In genomic region chr17:48558731-48559608, GRCh38 we compare ENCODE assay signal across 26 cellular contexts. TPM values are rescaled to one million over a fixed set of nuclear protein-coding genes. Genes with fewer than 3 reads are reported as not detected.
DNase-seq lines count a peak whose midpoint lies in the region; ATAC-seq and TF ChIP-seq lines count a peak whose summit lies in the region.
"Had no signal": no experiment of that assay in that cellular context is flagged by ENCODE, and none has a peak within 500 bp of the region (broad histone marks: within the 10 kb centered on the region; RNA-seq: fewer than 3 reads in every experiment).

No MANE protein-coding gene starts in this region.

- H3K9me3 ChIP-seq in AG04450 (ENCODE audit: control insufficient read depth, insufficient read depth, low read length) (no peaks in the 10 kb centered on the region; the same call in 1 of the 2 replicates), adipocyte (ENCODE audit: control insufficient read depth, low read length) (no peaks in the 10 kb centered on the region)
- H3K9me3 ChIP-seq: BLaER1 had no signal

- H3K27me3 Mint-ChIP-seq in nephron progenitor cell (ENCODE audit: low read depth, poor library complexity) (peaks cover 4% of the 10 kb centered on the region), T-cell (peaks cover 20 to 26% of the 10 kb centered on the region in 2 donors)
- H3K27me3 Mint-ChIP-seq: effector memory CD8-positive, alpha-beta T cell had no signal

- H3K27me3 ChIP-seq in AG04450 (ENCODE audit: control insufficient read depth, insufficient read depth, low read length), result no peaks in the 10 kb centered on the region
- no peaks in the 10 kb centered on the region for H3K27me3 ChIP-seq in adipocyte (replicated peaks; ENCODE audit: control insufficient read depth, insufficient read depth, low read length)

- H3K4me3 Mint-ChIP-seq in nephron progenitor cell (peak overlapping the region; percentile 87), T-cell (no peak overlapping the region)
- H3K4me3 Mint-ChIP-seq: effector memory CD8-positive, alpha-beta T cell had no signal

- H3K4me1 ChIP-seq in adipocyte (ENCODE audit: control insufficient read depth, insufficient read depth, low read length), result peaks cover 59% of the 10 kb centered on the region
- H3K4me1 ChIP-seq: BLaER1 had no signal

- peak overlapping the region; percentile 100 for H3K27ac Mint-ChIP-seq in nephron progenitor cell
- H3K27ac Mint-ChIP-seq in T-cell, result no peak overlapping the region
- H3K27ac Mint-ChIP-seq: effector memory CD8-positive, alpha-beta T cell had no signal

- H3K36me3 ChIP-seq in adipocyte (ENCODE audit: control insufficient read depth, insufficient read depth, low read length, severe bottlenecking), result no peaks in the 10 kb centered on the region
- H3K36me3 ChIP-seq: BLaER1 had no signal

- TF ChIP-seq CTCF in AG04450 (IDR thresholded peaks at IDR 0.05; ENCODE audit: low read depth, low read length), result no peak
- no peak for TF ChIP-seq CTCF in fibroblast of mammary gland (conservative IDR thresholded peaks at IDR 0.05; ENCODE audit: control insufficient read depth, insufficient read depth, low read depth, low read length)
- TF ChIP-seq CTCF in nephron progenitor cell (IDR thresholded peaks at IDR 0.05), result no peak

- H3K27ac ChIP-seq in AG04450 (ENCODE audit: low read depth, low read length), result peak overlapping the region; percentile 88
- H3K27ac ChIP-seq: BLaER1, VCaP had no signal

- peak overlapping the region; percentile 48 for H3K9ac ChIP-seq in adipocyte (ENCODE audit: low read length)
- H3K9ac ChIP-seq: BLaER1 had no signal

- POLR2A ChIA-PET in AG04450 (lab: Yijun Ruan, JAX), result interaction anchor here (0.8 to 4.9 kb wide), 4 partner anchors 9 to 21 kb away, joined by 3 to 40 read pairs (median 6); no protein-coding TSS in a partner anchor
- POLR2A ChIA-PET in T-cell (lab: Charles Lee), result interaction anchor here in 1 of 2 donors (0.5 kb wide), 1 partner anchor 42 kb away, joined by 9 read pairs; no protein-coding TSS in a partner anchor

- H3K4me1 Mint-ChIP-seq in nephron progenitor cell, result peaks cover 98% of the 10 kb centered on the region
- H3K4me1 Mint-ChIP-seq in T-cell, result peaks cover 14 to 34% (median 16%) of the 10 kb centered on the region in 3 donors

- H3K36me3 Mint-ChIP-seq in nephron progenitor cell (ENCODE audit: low read depth), result peaks cover 55% of the 10 kb centered on the region
- H3K36me3 Mint-ChIP-seq in T-cell, result peaks cover 3% of the 10 kb centered on the region

- ATAC-seq in T-cell (replicated peaks in 1 of 4) (no peak), left lobe of liver (no peak), GM19467 (IDR thresholded peaks at IDR 0.05; ENCODE audit: unreplicated experiment) (no peak)
- ATAC-seq: effector memory CD8-positive, alpha-beta T cell; left cardiac atrium; sciatic nerve had no signal

- DNase-seq in AG04450 (ENCODE audit: low read depth, low spot score) (no peak), adipocyte (ENCODE audit: low read depth) (no peak), fibroblast of mammary gland (ENCODE audit: low read depth) (no peak), nephron progenitor cell (no peak), T-cell (no peak), NCI-H1417 treated with DMSO at 0.1 percent for 48 hours (lab: John Stamatoyannopoulos, UW) (no peak), left lobe of liver (ENCODE audit: low spot score) (no peak)
- DNase-seq: activated CD4-positive, alpha-beta T cell treated with anti-CD3 and anti-CD28 coated beads, Interleukin-2, amount 50 U/mL, for 4 hours; amygdala; effector memory CD8-positive, alpha-beta T cell; foreskin fibroblast; left cardiac atrium; NCI-H524; stimulated activated naive CD4-positive, alpha-beta T cell had no signal

- no peaks in the 10 kb centered on the region for H3K9me3 Mint-ChIP-seq in nephron progenitor cell
- H3K9me3 Mint-ChIP-seq in T-cell, result no peaks in the 10 kb centered on the region
- H3K9me3 Mint-ChIP-seq: effector memory CD8-positive, alpha-beta T cell had no signal

- H3K4me3 ChIP-seq in AG04450 (ENCODE audit: low read depth, low read length), result peak overlapping the region; percentile 54
- H3K4me3 ChIP-seq in adipocyte (ENCODE audit: low read length), result no peak overlapping the region
- H3K4me3 ChIP-seq in fibroblast of mammary gland (ENCODE audit: control insufficient read depth, low read depth, low read length), result peak overlapping the region; percentile 20
- H3K4me3 ChIP-seq: BLaER1 had no signal

- CTCF ChIA-PET in AG04450 (lab: Charles Lee) (interaction anchor here (0.5 to 1.3 kb wide), 7 partner anchors 11 to 223 kb away, joined by 3 to 6 read pairs (median 3); partner anchors contain the start of gene HOXB5), T-cell (lab: Charles Lee) (no interaction called here)

RNA-seq across cellular contexts. Expression of gene HOXB2, which starts 14.1 kb away (rescaled TPM):
- polyA plus RNA-seq in AG04450 (2011; rRNA removed), result 16.3 and 17.9 TPM in 2 replicates
- 7.4 and 10.2 TPM in 2 replicates for polyA minus RNA-seq in AG04450 (2011; rRNA and poly(A)+ RNA removed)
- total RNA-seq in T-cell, result 10 to 100 TPM; 12.1 to 37.3 (median 25.6) TPM
- 2.3 TPM for total RNA-seq in left lobe of liver

RNA-seq across cellular contexts. Expression of gene HOXB4, which starts 19.2 kb away (rescaled TPM):
- polyA plus RNA-seq in AG04450 (2011; rRNA removed), result 5.8 and 6.1 TPM in 2 replicates
- 8.2 and 9.9 TPM in 2 replicates for polyA minus RNA-seq in AG04450 (2011; rRNA and poly(A)+ RNA removed)
- total RNA-seq in T-cell, result 1 to 10 TPM; 1.4 to 3.7 (median 1.5) TPM
- total RNA-seq in left lobe of liver, result 1.1 TPM
- total RNA-seq: chondrocyte had no signal

RNA-seq across cellular contexts. Expression of gene HOXB1, which starts 28.2 kb away (rescaled TPM):
- not detected in 2 replicates for polyA plus RNA-seq in AG04450 (2011; rRNA removed)
- not detected in 2 replicates for polyA minus RNA-seq in AG04450 (2011; rRNA and poly(A)+ RNA removed)
- not detected for total RNA-seq in T-cell
- total RNA-seq in left lobe of liver, result not detected
- total RNA-seq: chondrocyte; G401; H4; HT1080; left cardiac atrium; LHCN-M2; omental fat pad; Right ventricle myocardium superior; sciatic nerve; T-helper 1 cell treated with Interleukin-12 subunit alpha and Interleukin-12 subunit beta and Interleukin-4 antibody, amounts not matched to agents 30 ng/mL and 1 ng/mL, for 36 hours had no signal

RNA-seq across cellular contexts. Expression of gene HOXB3, which starts 31.1 kb away (rescaled TPM):
- polyA plus RNA-seq in AG04450 (2011; rRNA removed), result 28.3 and 33.0 TPM in 2 replicates
- 12.3 and 12.5 TPM in 2 replicates for polyA minus RNA-seq in AG04450 (2011; rRNA and poly(A)+ RNA removed)
- total RNA-seq in T-cell, result 1 to 10 TPM; 3.5 to 7.7 (median 4.2) TPM
- total RNA-seq in left lobe of liver, result 1.9 TPM

RNA-seq across cellular contexts. Expression of gene HOXB5, which starts 34.6 kb away (rescaled TPM):
- 9.4 and 9.8 TPM in 2 replicates for polyA plus RNA-seq in AG04450 (2011; rRNA removed)
- polyA minus RNA-seq in AG04450 (2011; rRNA and poly(A)+ RNA removed), result 4.2 and 4.4 TPM in 2 replicates
- total RNA-seq in T-cell (not detected), left lobe of liver (0.55 TPM)
- total RNA-seq: chondrocyte, G401 had no signal
